In the genomic region with DNA sequence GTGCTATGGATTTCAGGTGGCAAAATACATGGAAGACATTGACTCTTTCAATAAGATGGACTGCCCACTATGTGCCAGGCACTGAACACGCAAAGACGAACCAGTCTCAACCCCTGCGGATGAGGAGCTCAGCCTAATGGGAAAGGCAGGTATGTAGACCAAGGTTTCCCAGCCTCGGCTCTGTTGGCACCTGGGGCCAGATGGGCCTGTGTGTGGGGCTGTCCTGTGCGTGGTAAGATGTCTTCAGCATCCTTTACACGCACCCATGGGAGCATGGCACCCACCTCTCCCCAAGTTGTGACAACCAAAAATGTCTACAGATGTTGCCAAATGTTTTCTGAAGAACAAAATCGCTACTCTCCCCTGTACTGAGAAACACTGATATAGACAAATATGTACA, we compare ENCODE assay signal across 37 cellular contexts.
"Had no signal": no experiment of that assay in that cellular context is flagged by ENCODE, and none has a peak within 500 bp of the region (broad histone marks: within the 10 kb centered on the region; RNA-seq: fewer than 3 reads in every experiment).

No MANE protein-coding gene starts in this region.

- FAIRE-seq: astrocyte, TTC549 had no signal

- H3K27me3 Mint-ChIP-seq: activated B cell treated with CpG ODN at 0.5 μM for 24 hours had no signal

- H3K9me3 Mint-ChIP-seq: activated B cell treated with CpG ODN at 0.5 μM for 24 hours; activated CD4-positive, alpha-beta memory T cell treated with anti-CD3 and anti-CD28 coated beads for 36 hours; activated CD4-positive, alpha-beta T cell treated with anti-CD3 and anti-CD28 coated beads, Interleukin-2, amount 10 ng/mL, durations not matched to agents 24 days and 14 days; activated CD8-positive, alpha-beta T cell treated with anti-CD3 and anti-CD28 coated beads for 36 hours; activated naive CD4-positive, alpha-beta T cell treated with anti-CD3 and anti-CD28 coated beads for 36 hours; activated naive CD4-positive, alpha-beta T cell treated with anti-CD3 and anti-CD28 coated beads, Interleukin-2, amount 50 U/mL, for 72 hours; activated naive CD8-positive, alpha-beta T cell treated with anti-CD3 and anti-CD28 coated beads for 36 hours; activated T-cell treated with anti-CD3 and anti-CD28 coated beads, Interleukin-2, amount 50 U/mL, for 4 hours; activated T-cell treated with anti-CD3 and anti-CD28 coated beads, Interleukin-2, amount 50 U/mL, for 72 hours; activated T-helper 1 cell treated with anti-CD3 and anti-CD28 coated beads, Interleukin-12 subunit alpha, Interleukin-12 subunit beta, Interleukin-2, Interleukin-4 antibody, amounts not matched to agents 30 ng/mL and 10 ng/mL and 1 ng/mL, durations not matched to agents 14 hours and 24 hours and 36 hours; activated T-helper 17 cell treated with anti-CD3 and anti-CD28 coated beads, Interleukin-2, amount 50 U/mL, for 72 hours; T-helper 1 cell treated with Interleukin-12 subunit alpha and Interleukin-12 subunit beta and Interleukin-4 antibody, amounts not matched to agents 30 μg/mL and 1 μg/mL, for 36 hours; T-helper 2 cell treated with Interferon-gamma antibody and Interleukin-4, amounts not matched to agents 5 μg/mL and 100 μg/mL, for 36 hours had no signal

- H3K27me3 ChIP-seq: adrenal gland, body of pancreas, brain microvascular endothelial cell had no signal

- H3K9me3 ChIP-seq: adrenal gland, body of pancreas, breast epithelium had no signal

- H3K36me3 Mint-ChIP-seq: activated CD4-positive, alpha-beta memory T cell treated with anti-CD3 and anti-CD28 coated beads for 36 hours; activated naive CD4-positive, alpha-beta T cell treated with anti-CD3 and anti-CD28 coated beads, Interleukin-2, amount 50 U/mL, for 72 hours; activated naive CD8-positive, alpha-beta T cell treated with anti-CD3 and anti-CD28 coated beads for 36 hours had no signal

- H3K27ac Mint-ChIP-seq: activated B cell treated with CpG ODN at 0.5 μM for 24 hours; activated CD4-positive, alpha-beta memory T cell treated with anti-CD3 and anti-CD28 coated beads for 36 hours; activated CD4-positive, alpha-beta T cell treated with anti-CD3 and anti-CD28 coated beads, Interleukin-2, amount 10 ng/mL, durations not matched to agents 24 days and 14 days; activated CD8-positive, alpha-beta T cell treated with anti-CD3 and anti-CD28 coated beads for 36 hours; activated naive CD4-positive, alpha-beta T cell treated with anti-CD3 and anti-CD28 coated beads for 36 hours; activated naive CD4-positive, alpha-beta T cell treated with anti-CD3 and anti-CD28 coated beads, Interleukin-2, amount 50 U/mL, for 72 hours; activated naive CD8-positive, alpha-beta T cell treated with anti-CD3 and anti-CD28 coated beads for 36 hours; activated T-cell treated with anti-CD3 and anti-CD28 coated beads, Interleukin-2, amount 50 U/mL, for 72 hours; activated T-helper 1 cell treated with anti-CD3 and anti-CD28 coated beads, Interleukin-12 subunit alpha, Interleukin-12 subunit beta, Interleukin-2, Interleukin-4 antibody, amounts not matched to agents 30 ng/mL and 10 ng/mL and 1 ng/mL, durations not matched to agents 14 hours and 24 hours and 36 hours; activated T-helper 17 cell treated with anti-CD3 and anti-CD28 coated beads, Interleukin-2, amount 50 U/mL, for 72 hours; T-helper 1 cell treated with Interleukin-12 subunit alpha and Interleukin-12 subunit beta and Interleukin-4 antibody, amounts not matched to agents 30 μg/mL and 1 μg/mL, for 36 hours; T-helper 2 cell treated with Interferon-gamma antibody and Interleukin-4, amounts not matched to agents 5 μg/mL and 100 μg/mL, for 36 hours had no signal

- H3K4me1 ChIP-seq: adrenal gland, body of pancreas, breast epithelium had no signal

- ATAC-seq: activated CD8-positive, alpha-beta T cell treated with anti-CD3 and anti-CD28 coated beads for 36 hours; activated naive CD4-positive, alpha-beta T cell treated with anti-CD3 and anti-CD28 coated beads, Interleukin-2, amount 50 U/mL, for 72 hours; activated T-cell treated with anti-CD3 and anti-CD28 coated beads, Interleukin-2, amount 50 U/mL, for 4 hours; activated T-cell treated with anti-CD3 and anti-CD28 coated beads, Interleukin-2, amount 50 U/mL, for 72 hours; activated T-helper 17 cell treated with anti-CD3 and anti-CD28 coated beads, Interleukin-2, amount 50 U/mL, for 72 hours; body of pancreas had no signal

- H3K36me3 ChIP-seq: adrenal gland, brain microvascular endothelial cell, breast epithelium had no signal

- H3K4me3 Mint-ChIP-seq: activated B cell treated with CpG ODN at 0.5 μM for 24 hours; activated CD4-positive, alpha-beta memory T cell treated with anti-CD3 and anti-CD28 coated beads for 36 hours; activated CD4-positive, alpha-beta T cell treated with anti-CD3 and anti-CD28 coated beads, Interleukin-2, amount 10 ng/mL, durations not matched to agents 24 days and 14 days; activated CD8-positive, alpha-beta T cell treated with anti-CD3 and anti-CD28 coated beads for 36 hours; activated naive CD4-positive, alpha-beta T cell treated with anti-CD3 and anti-CD28 coated beads for 36 hours; activated naive CD8-positive, alpha-beta T cell treated with anti-CD3 and anti-CD28 coated beads for 36 hours; activated T-cell treated with anti-CD3 and anti-CD28 coated beads, Interleukin-2, amount 50 U/mL, for 4 hours; activated T-cell treated with anti-CD3 and anti-CD28 coated beads, Interleukin-2, amount 50 U/mL, for 72 hours; activated T-helper 1 cell treated with anti-CD3 and anti-CD28 coated beads, Interleukin-12 subunit alpha, Interleukin-12 subunit beta, Interleukin-2, Interleukin-4 antibody, amounts not matched to agents 30 ng/mL and 10 ng/mL and 1 ng/mL, durations not matched to agents 14 hours and 24 hours and 36 hours; activated T-helper 17 cell treated with anti-CD3 and anti-CD28 coated beads, Interleukin-2, amount 50 U/mL, for 72 hours; T-helper 1 cell treated with Interleukin-12 subunit alpha and Interleukin-12 subunit beta and Interleukin-4 antibody, amounts not matched to agents 30 μg/mL and 1 μg/mL, for 36 hours; T-helper 2 cell treated with Interferon-gamma antibody and Interleukin-4, amounts not matched to agents 5 μg/mL and 100 μg/mL, for 36 hours had no signal

- H3K4me1 Mint-ChIP-seq: activated B cell treated with CpG ODN at 0.5 μM for 24 hours; activated CD4-positive, alpha-beta T cell treated with anti-CD3 and anti-CD28 coated beads, Interleukin-2, amount 10 ng/mL, durations not matched to agents 24 days and 14 days; activated naive CD8-positive, alpha-beta T cell treated with anti-CD3 and anti-CD28 coated beads for 36 hours; activated T-helper 17 cell treated with anti-CD3 and anti-CD28 coated beads, Interleukin-2, amount 50 U/mL, for 72 hours had no signal

- H3K27ac ChIP-seq: adrenal gland, body of pancreas, brain microvascular endothelial cell, breast epithelium, VCaP had no signal

- H3K4me3 ChIP-seq: adrenal gland, body of pancreas, breast epithelium had no signal

- DNase-seq: activated B cell treated with CpG ODN at 0.5 μM for 24 hours; activated CD4-positive, alpha-beta memory T cell treated with anti-CD3 and anti-CD28 coated beads for 36 hours; activated CD4-positive, alpha-beta T cell treated with anti-CD3 and anti-CD28 coated beads for 4 hours; activated CD4-positive, alpha-beta T cell treated with anti-CD3 and anti-CD28 coated beads, Interleukin-2, amount 10 ng/mL, durations not matched to agents 24 days and 14 days; activated CD4-positive, alpha-beta T cell treated with anti-CD3 and anti-CD28 coated beads, Interleukin-2, amount 50 U/mL, for 1 hour; activated CD4-positive, alpha-beta T cell treated with anti-CD3 and anti-CD28 coated beads, Interleukin-2, amount 50 U/mL, for 4 hours; activated CD4-positive, CD25-positive, alpha-beta regulatory T cell treated with anti-CD3 and anti-CD28 coated beads, Interleukin-2, amount 50 U/mL, for 72 hours; activated CD8-positive, alpha-beta memory T cell treated with anti-CD3 and anti-CD28 coated beads, Interleukin-2, amount 50 U/mL, for 4 hours; activated CD8-positive, alpha-beta T cell treated with anti-CD3 and anti-CD28 coated beads for 36 hours; activated effector memory CD4-positive, alpha-beta T cell treated with anti-CD3 and anti-CD28 coated beads, Interleukin-2, amount 50 U/mL, for 16 hours; activated gamma-delta T cell treated with Interleukin-2 at 50 U/mL for 16 hours; activated naive CD4-positive, alpha-beta T cell; activated naive CD4-positive, alpha-beta T cell treated with anti-CD3 and anti-CD28 coated beads for 36 hours; activated naive CD4-positive, alpha-beta T cell treated with anti-CD3 and anti-CD28 coated beads, Interleukin-2, amount 50 U/mL, for 16 hours; activated naive CD8-positive, alpha-beta T cell treated with anti-CD3 and anti-CD28 coated beads for 36 hours; activated T-cell treated with anti-CD3 and anti-CD28 coated beads for 4 hours; activated T-cell treated with anti-CD3 and anti-CD28 coated beads, Interleukin-2, amount 50 U/mL, for 1 hour; activated T-cell treated with anti-CD3 and anti-CD28 coated beads, Interleukin-2, amount 50 U/mL, for 4 hours; activated T-cell treated with anti-CD3 and anti-CD28 coated beads, Interleukin-2, amount 50 U/mL, for 72 hours; adrenal gland; amniotic stem cell; aorta; body of pancreas; brain microvascular endothelial cell; central memory CD4-positive, alpha-beta T cell; T-helper 1 cell; T-helper 2 cell; T-helper 9 cell had no signal
